Comparison of ENCODE assay signal across 16 cellular contexts in the genomic region with DNA sequence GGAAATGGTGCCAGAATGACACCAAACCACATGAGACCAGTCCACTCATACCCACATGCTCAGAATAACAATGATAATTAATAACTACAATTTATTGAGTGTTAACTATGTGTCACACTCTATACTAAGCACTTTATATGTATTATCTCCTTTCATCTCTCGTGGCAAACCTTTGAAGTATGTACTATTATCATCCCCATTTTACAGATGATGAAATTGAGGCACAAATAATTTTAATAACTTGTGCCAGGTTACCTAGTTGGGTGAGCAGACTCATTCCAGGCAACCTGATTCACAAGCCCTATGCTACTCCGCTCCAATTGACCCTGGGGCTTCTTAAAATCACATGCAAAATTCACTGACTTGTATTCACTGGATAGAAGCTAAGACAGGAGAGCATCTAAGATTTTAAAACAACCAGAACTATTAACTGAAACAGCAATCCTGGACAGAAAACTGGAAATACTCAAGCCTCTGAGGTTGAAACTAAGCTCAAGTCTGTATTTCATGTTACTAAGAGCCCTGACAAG. TPM values are rescaled to one million over a fixed set of nuclear protein-coding genes. Genes with fewer than 3 reads are reported as not detected.
A peak's percentile ranks its signal among the peaks of the same experiment; 100 is the strongest.
DNase-seq lines count a peak whose midpoint lies in the region; ATAC-seq and TF ChIP-seq lines count a peak whose summit lies in the region.
"Had no signal": no experiment of that assay in that cellular context is flagged by ENCODE, and none has a peak within 500 bp of the region (broad histone marks: within the 10 kb centered on the region; RNA-seq: fewer than 3 reads in every experiment).

No MANE protein-coding gene starts in this region.

- no peaks in the 10 kb centered on the region for H3K9me3 Mint-ChIP-seq in activated naive CD8-positive, alpha-beta T cell (ENCODE audit: low read depth)
- H3K9me3 Mint-ChIP-seq in activated naive CD8-positive, alpha-beta T cell treated with anti-CD3 and anti-CD28 coated beads for 36 hours: no peaks in the 10 kb centered on the region
- H3K9me3 Mint-ChIP-seq in activated naive CD8-positive, alpha-beta T cell treated with anti-CD3 and anti-CD28 coated beads, Interleukin-2, amount 50 U/mL, for 24 hours: no peaks in the 10 kb centered on the region
- H3K9me3 Mint-ChIP-seq: activated T-helper 1 cell treated with anti-CD3 and anti-CD28 coated beads, Interleukin-12 subunit alpha, Interleukin-12 subunit beta, Interleukin-2, Interleukin-4 antibody, amounts not matched to agents 30 ng/mL and 10 ng/mL and 1 ng/mL, durations not matched to agents 14 hours and 24 hours and 36 hours; CD4-positive, alpha-beta memory T cell; mesothelial cell of epicardium had no signal

- intact Hi-C loops in upper lobe of right lung (cut with DNase I): no loop called here

- no peaks in the 10 kb centered on the region for H3K36me3 ChIP-seq in iPS-20b (ENCODE audit: insufficient read depth, low read depth, low read length)
- no peaks in the 10 kb centered on the region for H3K36me3 ChIP-seq in upper lobe of right lung
- H3K36me3 ChIP-seq: SJSA1 had no signal

- H3K36me3 Mint-ChIP-seq in activated naive CD8-positive, alpha-beta T cell: no peaks in the 10 kb centered on the region
- peaks cover 11% of the 10 kb centered on the region for H3K36me3 Mint-ChIP-seq in activated naive CD8-positive, alpha-beta T cell treated with anti-CD3 and anti-CD28 coated beads for 36 hours
- H3K36me3 Mint-ChIP-seq in activated naive CD8-positive, alpha-beta T cell treated with anti-CD3 and anti-CD28 coated beads, Interleukin-2, amount 50 U/mL, for 24 hours (ENCODE audit: low read depth): no peaks in the 10 kb centered on the region
- H3K36me3 Mint-ChIP-seq: CD4-positive, alpha-beta memory T cell; mesothelial cell of epicardium had no signal

- H3K4me3 ChIP-seq in iPS-20b (ENCODE audit: low read length): peak overlapping the region; percentile 87
- peak overlapping the region; percentile 62 for H3K4me3 ChIP-seq in upper lobe of right lung
- H3K4me3 ChIP-seq: SJSA1 had no signal

- TF ChIP-seq CTCF in upper lobe of right lung (IDR thresholded peaks at IDR 0.05): no peak

- peak overlapping the region; percentile 48 for H3K4me3 Mint-ChIP-seq in activated naive CD8-positive, alpha-beta T cell
- no peak overlapping the region for H3K4me3 Mint-ChIP-seq in activated naive CD8-positive, alpha-beta T cell treated with anti-CD3 and anti-CD28 coated beads for 36 hours
- H3K4me3 Mint-ChIP-seq in activated naive CD8-positive, alpha-beta T cell treated with anti-CD3 and anti-CD28 coated beads, Interleukin-2, amount 50 U/mL, for 24 hours: peak overlapping the region; percentile 22

- no peak overlapping the region; the same call in 1 of the 2 replicates for H3K9ac ChIP-seq in iPS-20b (ENCODE audit: low read depth, low read length)

- H3K27me3 Mint-ChIP-seq in activated naive CD8-positive, alpha-beta T cell: no peaks in the 10 kb centered on the region
- H3K27me3 Mint-ChIP-seq in activated naive CD8-positive, alpha-beta T cell treated with anti-CD3 and anti-CD28 coated beads for 36 hours: no peaks in the 10 kb centered on the region
- no peaks in the 10 kb centered on the region for H3K27me3 Mint-ChIP-seq in activated naive CD8-positive, alpha-beta T cell treated with anti-CD3 and anti-CD28 coated beads, Interleukin-2, amount 50 U/mL, for 24 hours
- H3K27me3 Mint-ChIP-seq: CD4-positive, alpha-beta memory T cell had no signal

- peaks cover 41% of the 10 kb centered on the region for H3K4me1 Mint-ChIP-seq in activated naive CD8-positive, alpha-beta T cell (ENCODE audit: low read depth)
- H3K4me1 Mint-ChIP-seq in activated naive CD8-positive, alpha-beta T cell treated with anti-CD3 and anti-CD28 coated beads for 36 hours: peaks cover 45% of the 10 kb centered on the region
- H3K4me1 Mint-ChIP-seq in activated naive CD8-positive, alpha-beta T cell treated with anti-CD3 and anti-CD28 coated beads, Interleukin-2, amount 50 U/mL, for 24 hours: peaks cover 55% of the 10 kb centered on the region

- no peak for ATAC-seq in activated naive CD8-positive, alpha-beta T cell treated with anti-CD3 and anti-CD28 coated beads, Interleukin-2, amount 50 U/mL, for 24 hours
- ATAC-seq in upper lobe of right lung (no peak), GM18861 (IDR thresholded peaks at IDR 0.05; ENCODE audit: unreplicated experiment) (no peak)

- H3K4me1 ChIP-seq in iPS-20b (ENCODE audit: insufficient read depth, low read length): peaks cover 17% of the 10 kb centered on the region; the same call in 1 of the 2 replicates
- H3K4me1 ChIP-seq in upper lobe of right lung: peaks cover 10% of the 10 kb centered on the region

- DNase-seq in activated naive CD8-positive, alpha-beta T cell treated with anti-CD3 and anti-CD28 coated beads for 36 hours: no peak
- no peak for DNase-seq in activated naive CD8-positive, alpha-beta T cell treated with anti-CD3 and anti-CD28 coated beads, Interleukin-2, amount 50 U/mL, for 24 hours
- no peak for DNase-seq in upper lobe of right lung
- DNase-seq in NCI-H2171 treated with DMSO at 0.1 percent for 48 hours (lab: John Stamatoyannopoulos, UW): no peak
- DNase-seq in NCI-H2196 treated with DMSO at 0.1 percent for 48 hours (lab: John Stamatoyannopoulos, UW; ENCODE audit: unreplicated experiment): no peak
- DNase-seq: activated CD4-positive, alpha-beta T cell treated with anti-CD3 and anti-CD28 coated beads, Interleukin-2, amount 50 U/mL, for 48 hours; CD4-positive, alpha-beta memory T cell; KG1; kidney; occipital lobe had no signal

- H3K27ac ChIP-seq in iPS-20b (ENCODE audit: low read length) (no peak overlapping the region), upper lobe of right lung (peak overlapping the region; percentile 1)
- H3K27ac ChIP-seq: SJSA1 had no signal

- H3K9me3 ChIP-seq in iPS-20b (ENCODE audit: insufficient read depth, low read depth, low read length): no peaks in the 10 kb centered on the region
- H3K9me3 ChIP-seq in upper lobe of right lung: no peaks in the 10 kb centered on the region

- H3K27me3 ChIP-seq in iPS-20b (ENCODE audit: insufficient read depth, low read length) (no peaks in the 10 kb centered on the region), upper lobe of right lung (no peaks in the 10 kb centered on the region)

- no peak overlapping the region for H3K27ac Mint-ChIP-seq in activated naive CD8-positive, alpha-beta T cell
- H3K27ac Mint-ChIP-seq in activated naive CD8-positive, alpha-beta T cell treated with anti-CD3 and anti-CD28 coated beads for 36 hours: no peak overlapping the region
- H3K27ac Mint-ChIP-seq in activated naive CD8-positive, alpha-beta T cell treated with anti-CD3 and anti-CD28 coated beads, Interleukin-2, amount 50 U/mL, for 24 hours: no peak overlapping the region

RNA-seq across cellular contexts. Expression of a gene that starts 2.0 kb away (rescaled TPM):
- total RNA-seq in activated naive CD8-positive, alpha-beta T cell treated with anti-CD3 and anti-CD28 coated beads for 36 hours: 10 to 100 TPM; 10.8 to 12.1 TPM
- total RNA-seq in upper lobe of right lung: 16.8 TPM
